In the genomic region with DNA sequence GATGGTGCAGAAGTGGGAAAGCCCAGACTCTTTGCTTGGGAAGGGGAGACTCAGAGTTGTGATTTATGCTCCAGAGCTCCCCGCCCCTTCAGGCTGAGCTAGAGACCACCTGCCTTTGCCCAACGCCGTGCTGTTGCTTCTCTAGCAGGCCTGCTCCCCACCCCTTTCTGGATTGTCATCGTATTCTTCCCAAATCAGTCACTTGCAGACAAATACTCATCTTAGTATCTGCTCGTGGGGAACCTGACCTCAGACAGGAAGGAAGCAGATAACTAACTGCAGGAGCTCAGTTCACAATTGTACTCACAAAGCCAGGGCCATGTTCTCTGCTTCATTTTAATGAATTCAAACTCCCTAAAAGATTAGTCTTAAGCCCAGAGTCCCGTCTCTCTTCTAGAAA, we compare ENCODE assay signal across 19 cellular contexts. TPM values are rescaled to one million over a fixed set of nuclear protein-coding genes. Genes with fewer than 3 reads are reported as not detected.
DNase-seq lines count a peak whose midpoint lies in the region; ATAC-seq and TF ChIP-seq lines count a peak whose summit lies in the region.
"Had no signal": no experiment of that assay in that cellular context is flagged by ENCODE, and none has a peak within 500 bp of the region (broad histone marks: within the 10 kb centered on the region; RNA-seq: fewer than 3 reads in every experiment).

No MANE protein-coding gene starts in this region.

- TF ChIP-seq RAD21 in IMR-90 (IDR thresholded peaks at IDR 0.05; ENCODE audit: low read length): no peak

- dilution Hi-C loops in IMR-90 (cut with HindIII; ENCODE audit: low sequenced_read_pairs, unreplicated experiment): no loop called here
- dilution Hi-C loops in mammary epithelial cell (cut with HindIII; ENCODE audit: low sequenced_read_pairs): no loop called here

- H2BK15ac ChIP-seq in IMR-90 (ENCODE audit: low read depth, low read length): no peak overlapping the region

- H3K4ac ChIP-seq in IMR-90 (ENCODE audit: low read depth, low read length): no peak overlapping the region

- H3K23ac ChIP-seq in IMR-90 (ENCODE audit: low read depth, low read length): no peak overlapping the region

- POLR2A ChIA-PET in IMR-90 (lab: Charles Lee; ENCODE audit: unreplicated experiment): no interaction called here

- TF ChIP-seq CTCF in IMR-90 (conservative IDR thresholded peaks at IDR 0.05; ENCODE audit: low read depth, low read length): no peak
- no peak for TF ChIP-seq CTCF in mammary epithelial cell (conservative IDR thresholded peaks at IDR 0.05 in 1 of 2, IDR thresholded peaks at IDR 0.05 in 1 of 2; ENCODE audit: extremely low read depth in 1 of 2, insufficient read depth in 1 of 2, low read depth in 1 of 2, low read length in 2 of 2)

- H3K36me3 ChIP-seq in IMR-90 (ENCODE audit: control insufficient read depth, insufficient read depth, low read length) (no peaks in the 10 kb centered on the region), mammary epithelial cell (ENCODE audit: insufficient read depth, low read length) (no peaks in the 10 kb centered on the region)
- H3K36me3 ChIP-seq: heart right ventricle, neutrophil had no signal

- H3K9me3 ChIP-seq in IMR-90 (ENCODE audit: control insufficient read depth, insufficient read depth, low read length) (no peaks in the 10 kb centered on the region), mammary epithelial cell (replicated peaks; ENCODE audit: insufficient read depth, low read length) (peaks cover 4% of the 10 kb centered on the region)
- H3K9me3 ChIP-seq: body of pancreas, heart right ventricle, neutrophil had no signal

- no peak overlapping the region for H3K27ac ChIP-seq in IMR-90 (ENCODE audit: insufficient read depth, low read length)
- H3K27ac ChIP-seq in mammary epithelial cell (ENCODE audit: insufficient read depth, low read depth, low read length): no peak overlapping the region
- H3K27ac ChIP-seq: body of pancreas, heart right ventricle, neutrophil had no signal

- no peak overlapping the region for H2AFZ ChIP-seq in IMR-90 (replicated peaks; ENCODE audit: low read length, poor library complexity)
- H2AFZ ChIP-seq in mammary epithelial cell (ENCODE audit: low read depth, low read length): no peak overlapping the region

- H2AK9ac ChIP-seq in IMR-90 (replicated peaks; ENCODE audit: low read depth, low read length, poor library complexity): peak overlapping the region; percentile 34

- H4K20me1 ChIP-seq in IMR-90 (ENCODE audit: insufficient read depth, low read length) (no peaks in the 10 kb centered on the region), mammary epithelial cell (ENCODE audit: insufficient read depth, low read length) (no peaks in the 10 kb centered on the region)

- H3K4me3 ChIP-seq in IMR-90 (ENCODE audit: insufficient read depth, low read depth, low read length): no peak overlapping the region
- no peak overlapping the region for H3K4me3 ChIP-seq in mammary epithelial cell (replicated peaks in 1 of 3; ENCODE audit: insufficient read depth in 1 of 3, low read depth in 2 of 3, low read length in 3 of 3)
- H3K4me3 ChIP-seq: body of pancreas, heart right ventricle had no signal

- intact Hi-C loops in IMR-90 (cut with micrococcal nuclease) (no loop called here), mammary epithelial cell (cut with micrococcal nuclease) (no loop called here)
- intact Hi-C loops in activated T-helper 1 cell treated with anti-CD3 and anti-CD28 coated beads, Interleukin-12 subunit alpha, Interleukin-12 subunit beta, Interleukin-2, Interleukin-4 antibody, amounts not matched to agents 30 ng/mL and 10 ng/mL and 1 ng/mL, durations not matched to agents 14 hours and 24 hours and 36 hours (cut with micrococcal nuclease): loop anchor here (1.0 to 5.0 kb wide), 3 partner anchors 18 to 1152 kb away; partner anchors contain the start of gene ENTPD6

- H3K9ac ChIP-seq in IMR-90 (ENCODE audit: low read depth, low read length) (no peak overlapping the region), mammary epithelial cell (ENCODE audit: insufficient read depth, low read length) (no peak overlapping the region)

- peak overlapping the region; percentile 79 for H3K27ac Mint-ChIP-seq in activated T-helper 1 cell treated with anti-CD3 and anti-CD28 coated beads, Interleukin-12 subunit alpha, Interleukin-12 subunit beta, Interleukin-2, Interleukin-4 antibody, amounts not matched to agents 30 ng/mL and 10 ng/mL and 1 ng/mL, durations not matched to agents 14 hours and 24 hours and 36 hours
- peak overlapping the region in 1 of 2 donors; percentile 32 for H3K27ac Mint-ChIP-seq in natural killer cell treated with Interleukin-12 subunit alpha and Interleukin-12 subunit beta and Interleukin-15 and Interleukin-18, amount 100 ng/mL, for 72 hours
- H3K27ac Mint-ChIP-seq: H9 had no signal

- H3K36me3 Mint-ChIP-seq in activated T-helper 1 cell treated with anti-CD3 and anti-CD28 coated beads, Interleukin-12 subunit alpha, Interleukin-12 subunit beta, Interleukin-2, Interleukin-4 antibody, amounts not matched to agents 30 ng/mL and 10 ng/mL and 1 ng/mL, durations not matched to agents 14 hours and 24 hours and 36 hours (ENCODE audit: low read depth): no peaks in the 10 kb centered on the region
- H3K36me3 Mint-ChIP-seq in natural killer cell treated with Interleukin-12 subunit alpha and Interleukin-12 subunit beta and Interleukin-15 and Interleukin-18, amount 100 ng/mL, for 72 hours: no peaks in the 10 kb centered on the region

- H3K4me3 Mint-ChIP-seq in activated T-helper 1 cell treated with anti-CD3 and anti-CD28 coated beads, Interleukin-12 subunit alpha, Interleukin-12 subunit beta, Interleukin-2, Interleukin-4 antibody, amounts not matched to agents 30 ng/mL and 10 ng/mL and 1 ng/mL, durations not matched to agents 14 hours and 24 hours and 36 hours: peak overlapping the region; percentile 3
- no peak overlapping the region for H3K4me3 Mint-ChIP-seq in natural killer cell treated with Interleukin-12 subunit alpha and Interleukin-12 subunit beta and Interleukin-15 and Interleukin-18, amount 100 ng/mL, for 72 hours
- H3K4me3 Mint-ChIP-seq: H9 had no signal

- no peak overlapping the region for H4K5ac ChIP-seq in IMR-90 (ENCODE audit: low read depth, low read length)

- H3K4me1 Mint-ChIP-seq in activated T-helper 1 cell treated with anti-CD3 and anti-CD28 coated beads, Interleukin-12 subunit alpha, Interleukin-12 subunit beta, Interleukin-2, Interleukin-4 antibody, amounts not matched to agents 30 ng/mL and 10 ng/mL and 1 ng/mL, durations not matched to agents 14 hours and 24 hours and 36 hours (ENCODE audit: low read depth): peaks cover 48% of the 10 kb centered on the region
- H3K4me1 Mint-ChIP-seq in natural killer cell treated with Interleukin-12 subunit alpha and Interleukin-12 subunit beta and Interleukin-15 and Interleukin-18, amount 100 ng/mL, for 72 hours (ENCODE audit: low read depth in 2 of 2): peaks cover 10 to 12% of the 10 kb centered on the region in 2 donors
- H3K4me1 Mint-ChIP-seq: H9 had no signal

- H3K9me1 ChIP-seq in IMR-90 (ENCODE audit: insufficient read depth, low read length): no peaks in the 10 kb centered on the region

- H4K8ac ChIP-seq in IMR-90 (ENCODE audit: low read depth in 2 of 2, low read length in 2 of 2): no peak overlapping the region

- in situ Hi-C loops in IMR-90 (cut with MboI; ENCODE audit: low sequenced_read_pairs): no loop called here
- in situ Hi-C loops in mammary epithelial cell (cut with MboI; ENCODE audit: low sequenced_read_pairs in 2 of 2): no loop called here

- H3K27me3 ChIP-seq in IMR-90 (ENCODE audit: control insufficient read depth, insufficient read depth, low read length) (no peaks in the 10 kb centered on the region), mammary epithelial cell (ENCODE audit: insufficient read depth, low read length) (no peaks in the 10 kb centered on the region)
- H3K27me3 ChIP-seq: body of pancreas, neutrophil had no signal

- no peak overlapping the region for H2AK5ac ChIP-seq in IMR-90 (ENCODE audit: low read depth, low read length)

- H3K27me3 Mint-ChIP-seq in activated T-helper 1 cell treated with anti-CD3 and anti-CD28 coated beads, Interleukin-12 subunit alpha, Interleukin-12 subunit beta, Interleukin-2, Interleukin-4 antibody, amounts not matched to agents 30 ng/mL and 10 ng/mL and 1 ng/mL, durations not matched to agents 14 hours and 24 hours and 36 hours (ENCODE audit: insufficient read depth): no peaks in the 10 kb centered on the region
- H3K27me3 Mint-ChIP-seq in natural killer cell treated with Interleukin-12 subunit alpha and Interleukin-12 subunit beta and Interleukin-15 and Interleukin-18, amount 100 ng/mL, for 72 hours: peaks cover 0 to 3% of the 10 kb centered on the region in 2 donors

- no peak for TF ChIP-seq POLR2A in IMR-90 (IDR thresholded peaks at IDR 0.05; ENCODE audit: low read depth, low read length)

- CTCF ChIA-PET in IMR-90 (lab: Yijun Ruan, JAX) (no interaction called here), mammary epithelial cell (lab: Charles Lee; ENCODE audit: low non-redundant PET) (no interaction called here)

- no peak overlapping the region for H2BK5ac ChIP-seq in IMR-90 (ENCODE audit: low read depth, low read length, poor library complexity, severe bottlenecking)

- ATAC-seq in IMR-90 (ENCODE audit: low read depth) (no peak), HG03139 (IDR thresholded peaks at IDR 0.05; ENCODE audit: unreplicated experiment) (no peak)
- ATAC-seq in natural killer cell treated with Interleukin-12 subunit alpha and Interleukin-12 subunit beta and Interleukin-15 and Interleukin-18, amount 100 ng/mL, for 72 hours: peak; percentile 67 to 87
- ATAC-seq: body of pancreas, heart right ventricle had no signal

- no CpG with 5 or more reads among the region's 6 CpGs for WGBS in IMR-90 (ENCODE audit: extremely low coverage in 2 of 2, insufficient read length in 1 of 2), 2 experiments
- 50% methylated on average over 3 of the region's 6 CpGs for WGBS in mammary epithelial cell (ENCODE audit: low coverage, missing lambda C conversion rate)

- H4K91ac ChIP-seq in IMR-90 (ENCODE audit: insufficient read depth, low read depth, low read length): no peak overlapping the region

- no peak overlapping the region for H3K56ac ChIP-seq in IMR-90 (ENCODE audit: extremely low read depth, insufficient read depth, low read length)

- H3K79me2 ChIP-seq in mammary epithelial cell (ENCODE audit: insufficient read depth, low read length): no peaks in the 10 kb centered on the region

- H3K14ac ChIP-seq in IMR-90 (replicated peaks; ENCODE audit: low read depth, low read length): no peak overlapping the region

- H3K18ac ChIP-seq in IMR-90 (ENCODE audit: low read depth, low read length): no peak overlapping the region

- DNase-seq in activated CD4-positive, alpha-beta T cell treated with anti-CD3 and anti-CD28 coated beads for 48 hours: peak; percentile 40
- DNase-seq in activated CD4-positive, alpha-beta T cell treated with anti-CD3 and anti-CD28 coated beads, Interleukin-2, amount 50 U/mL, for 4 hours: no peak
- DNase-seq in IMR-90 (no peak), mammary epithelial cell (no peak), NCI-H446 treated with DMSO at 0.1 percent for 48 hours (lab: John Stamatoyannopoulos, UW) (no peak)
- peak; percentile 24 for DNase-seq in activated T-helper 1 cell treated with anti-CD3 and anti-CD28 coated beads, Interleukin-12 subunit alpha, Interleukin-12 subunit beta, Interleukin-2, Interleukin-4 antibody, amounts not matched to agents 30 ng/mL and 10 ng/mL and 1 ng/mL, durations not matched to agents 14 hours and 24 hours and 36 hours (ENCODE audit: low spot score)
- DNase-seq in natural killer cell treated with Interleukin-12 subunit alpha and Interleukin-12 subunit beta and Interleukin-15 and Interleukin-18, amount 100 ng/mL, for 72 hours (ENCODE audit: low spot score): no peak
- DNase-seq: body of pancreas, H9, heart right ventricle, NCI-H2107, NCI-H748 treated with DMSO at 0.1 percent for 48 hours, trophoblast cell had no signal

- no peaks in the 10 kb centered on the region for H3K79me1 ChIP-seq in IMR-90 (ENCODE audit: low read depth in 1 of 2, low read length in 2 of 2)

- H2BK120ac ChIP-seq in IMR-90 (ENCODE audit: low read depth, low read length): no peak overlapping the region

- no peaks in the 10 kb centered on the region for H3K9me3 Mint-ChIP-seq in activated T-helper 1 cell treated with anti-CD3 and anti-CD28 coated beads, Interleukin-12 subunit alpha, Interleukin-12 subunit beta, Interleukin-2, Interleukin-4 antibody, amounts not matched to agents 30 ng/mL and 10 ng/mL and 1 ng/mL, durations not matched to agents 14 hours and 24 hours and 36 hours
- no peaks in the 10 kb centered on the region for H3K9me3 Mint-ChIP-seq in natural killer cell treated with Interleukin-12 subunit alpha and Interleukin-12 subunit beta and Interleukin-15 and Interleukin-18, amount 100 ng/mL, for 72 hours
- H3K9me3 Mint-ChIP-seq: H9 had no signal

- no peak overlapping the region for H2BK20ac ChIP-seq in IMR-90 (ENCODE audit: low read depth, low read length)

- H3K4me1 ChIP-seq in IMR-90 (ENCODE audit: control insufficient read depth, insufficient read depth, low read length) (no peaks in the 10 kb centered on the region), mammary epithelial cell (ENCODE audit: insufficient read depth, low read length) (no peaks in the 10 kb centered on the region)
- H3K4me1 ChIP-seq: body of pancreas, heart right ventricle had no signal

- no TSS peak for BruUV-seq in IMR-90 (replicated peaks; lab: Mats Ljungman, UMichigan)
- BruUV-seq in mammary epithelial cell (replicated peaks; lab: Mats Ljungman, UMichigan): no TSS peak

- H3K4me2 ChIP-seq in IMR-90 (ENCODE audit: low read depth, low read length) (no peak overlapping the region), mammary epithelial cell (ENCODE audit: insufficient read depth, low read depth, low read length) (no peak overlapping the region)

RNA-seq across cellular contexts. Expression of gene GGTLC1, which starts 57.0 kb away (rescaled TPM):
- total RNA-seq in IMR-90 (2012; rRNA removed) (not detected in 2 replicates), mammary epithelial cell (not detected)
- polyA plus RNA-seq in IMR-90 (2012; rRNA removed) (not detected in 2 replicates), mammary epithelial cell (not detected)
- not detected in 2 replicates for polyA plus RNA-seq in IMR-90 (2012; cell fraction: cytosol; rRNA removed)
- not detected in 2 replicates for polyA plus RNA-seq in IMR-90 (2012; cell fraction: nucleus; rRNA removed; ENCODE audit: low replicate concordance)
- not detected in 2 replicates for total RNA-seq in activated T-helper 1 cell treated with anti-CD3 and anti-CD28 coated beads, Interleukin-12 subunit alpha, Interleukin-12 subunit beta, Interleukin-2, Interleukin-4 antibody, amounts not matched to agents 30 ng/mL and 10 ng/mL and 1 ng/mL, durations not matched to agents 14 hours and 24 hours and 36 hours
- not detected for total RNA-seq in natural killer cell treated with Interleukin-12 subunit alpha and Interleukin-12 subunit beta and Interleukin-15 and Interleukin-18, amount 100 ng/mL, for 72 hours
- not detected for polyA minus RNA-seq in mammary epithelial cell
- total RNA-seq: A172, G401, H9, heart right ventricle, mesenteric fat pad had no signal
- polyA plus RNA-seq: heart right ventricle, keratinocyte had no signal

Comparison
In these comparisons a context has a peak if more than half of its experiments do, and no peak if none do; other contexts are left out.
1. DNase-seq: peak in activated CD4-positive, alpha-beta T cell treated with anti-CD3 and anti-CD28 coated beads for 48 hours (single experiment) and activated T-helper 1 cell treated with anti-CD3 and anti-CD28 coated beads, Interleukin-12 subunit alpha, Interleukin-12 subunit beta, Interleukin-2, Interleukin-4 antibody, amounts not matched to agents 30 ng/mL and 10 ng/mL and 1 ng/mL, durations not matched to agents 14 hours and 24 hours and 36 hours (single experiment); none in activated CD4-positive, alpha-beta T cell treated with anti-CD3 and anti-CD28 coated beads, Interleukin-2, amount 50 U/mL, for 4 hours (0 of 2), IMR-90 (single experiment), natural killer cell treated with Interleukin-12 subunit alpha and Interleukin-12 subunit beta and Interleukin-15 and Interleukin-18, amount 100 ng/mL, for 72 hours (single experiment), mammary epithelial cell (single experiment) and NCI-H446 treated with DMSO at 0.1 percent for 48 hours (single experiment).
2. ATAC-seq: peak in natural killer cell treated with Interleukin-12 subunit alpha and Interleukin-12 subunit beta and Interleukin-15 and Interleukin-18, amount 100 ng/mL, for 72 hours (2 of 2); none in IMR-90 (single experiment) and HG03139 (single experiment).